1 cellular context compared by ENCODE assay signal in genomic region chr17:41284546-41284945, GRCh38.
TF ChIP-seq lines count a peak whose summit lies in the region.

No MANE protein-coding gene starts in this region.

TF ChIP-seq in K562, 482 proteins besides CTCF, POLR2A, EP300 and RAD21:
- no peak for TF ChIP-seq PHF8 (IDR thresholded peaks at IDR 0.05; ENCODE audit: borderline replicate concordance, low read length)
- TF ChIP-seq HEY1 (CRISPR knock-in tag; IDR thresholded peaks at IDR 0.05; ENCODE audit: borderline replicate concordance): no peak
- TF ChIP-seq MYNN (IDR thresholded peaks at IDR 0.05): no peak
- no peak for TF ChIP-seq MYNN (CRISPR knock-in tag; IDR thresholded peaks at IDR 0.05)
- TF ChIP-seq SIN3B (IDR thresholded peaks at IDR 0.05; ENCODE audit: low read depth): no peak
- no peak for TF ChIP-seq YBX1 (IDR thresholded peaks at IDR 0.05)
- TF ChIP-seq SIX5 (IDR thresholded peaks at IDR 0.05; ENCODE audit: borderline replicate concordance in 1 of 2, insufficient read depth in 1 of 2, low read depth in 1 of 2, low read length in 2 of 2): no peak
- no peak for TF ChIP-seq NFIX (CRISPR knock-in tag; IDR thresholded peaks at IDR 0.05; ENCODE audit: low read depth)
- no peak for TF ChIP-seq ZNF561 (CRISPR knock-in tag; conservative IDR thresholded peaks at IDR 0.05)
- no peak for TF ChIP-seq RBM34 (IDR thresholded peaks at IDR 0.05; ENCODE audit: borderline replicate concordance, insufficient read depth, low read length)
- TF ChIP-seq XRCC3 (IDR thresholded peaks at IDR 0.05): no peak
- TF ChIP-seq ZNF277 (CRISPR knock-in tag; IDR thresholded peaks at IDR 0.05; ENCODE audit: borderline replicate concordance): no peak
- TF ChIP-seq SMARCE1 (IDR thresholded peaks at IDR 0.05): no peak
- no peak for TF ChIP-seq SFPQ (IDR thresholded peaks at IDR 0.05; ENCODE audit: low read depth, low read length)
- no peak for TF ChIP-seq GTF3C2 (IDR thresholded peaks at IDR 0.05; ENCODE audit: borderline replicate concordance, extremely low read depth, insufficient read length)
- no peak for TF ChIP-seq SRF (CRISPR knock-in tag; IDR thresholded peaks at IDR 0.05)
